1 cellular context compared by ENCODE assay signal in genomic region chr14:68879841-68880575, GRCh38.
TF ChIP-seq lines count a peak whose summit lies in the region.

No MANE protein-coding gene starts in this region.

TF ChIP-seq in IMR-90, 13 proteins besides CTCF, POLR2A, EP300 and RAD21 (continued from another document):
- TF ChIP-seq FOS (IDR thresholded peaks at IDR 0.05; ENCODE audit: low read depth, low read length) (no peak), RCOR1 (IDR thresholded peaks at IDR 0.05; ENCODE audit: insufficient replicate concordance, low read length) (no peak), CHD1 (IDR thresholded peaks at IDR 0.05; ENCODE audit: low read depth, low read length) (no peak), MAZ (IDR thresholded peaks at IDR 0.05; ENCODE audit: borderline replicate concordance, low read depth, low read length) (no peak), CEBPB (IDR thresholded peaks at IDR 0.05; ENCODE audit: low read depth, low read length) (no peak), BHLHE40 (IDR thresholded peaks at IDR 0.05; ENCODE audit: low read depth, low read length) (no peak)
TF ChIP-seq in IMR-90: peak in this region for 0.
